In the genomic region with DNA sequence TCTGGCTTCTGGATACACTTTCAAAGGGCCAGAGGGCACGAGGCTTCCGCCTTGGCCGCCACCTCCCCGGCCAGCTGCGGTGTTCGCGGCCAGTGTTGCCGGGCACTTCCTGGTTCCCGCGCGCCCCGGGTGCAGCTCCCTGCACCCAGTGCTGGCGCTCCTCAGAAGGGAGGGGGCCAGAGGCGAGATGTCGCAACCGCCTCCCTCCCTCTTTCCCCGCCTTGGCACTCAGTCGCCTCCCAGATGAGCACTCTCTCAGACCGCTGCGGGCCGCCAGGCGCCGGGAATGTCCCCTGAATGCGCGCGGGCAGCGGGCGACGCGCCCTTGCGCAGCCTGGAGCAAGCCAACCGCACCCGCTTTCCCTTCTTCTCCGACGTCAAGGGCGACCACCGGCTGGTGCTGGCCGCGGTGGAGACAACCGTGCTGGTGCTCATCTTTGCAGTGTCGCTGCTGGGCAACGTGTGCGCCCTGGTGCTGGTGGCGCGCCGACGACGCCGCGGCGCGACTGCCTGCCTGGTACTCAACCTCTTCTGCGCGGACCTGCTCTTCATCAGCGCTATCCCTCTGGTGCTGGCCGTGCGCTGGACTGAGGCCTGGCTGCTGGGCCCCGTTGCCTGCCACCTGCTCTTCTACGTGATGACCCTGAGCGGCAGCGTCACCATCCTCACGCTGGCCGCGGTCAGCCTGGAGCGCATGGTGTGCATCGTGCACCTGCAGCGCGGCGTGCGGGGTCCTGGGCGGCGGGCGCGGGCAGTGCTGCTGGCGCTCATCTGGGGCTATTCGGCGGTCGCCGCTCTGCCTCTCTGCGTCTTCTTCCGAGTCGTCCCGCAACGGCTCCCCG, we compare ENCODE assay signal across 1 cellular context.
A peak's percentile ranks its signal among the peaks of the same experiment; 100 is the strongest.
TF ChIP-seq lines count a peak whose summit lies in the region.

TSS of gene FFAR4 (plus strand) at position 231 of the 842 bp plus-strand sequence. CDS start at position 287, 56 bp downstream.

TF ChIP-seq in HEK293, 187 proteins besides CTCF, POLR2A, EP300 and RAD21 (continued from another document and continues in another):
- TF ChIP-seq, protein P1, sequence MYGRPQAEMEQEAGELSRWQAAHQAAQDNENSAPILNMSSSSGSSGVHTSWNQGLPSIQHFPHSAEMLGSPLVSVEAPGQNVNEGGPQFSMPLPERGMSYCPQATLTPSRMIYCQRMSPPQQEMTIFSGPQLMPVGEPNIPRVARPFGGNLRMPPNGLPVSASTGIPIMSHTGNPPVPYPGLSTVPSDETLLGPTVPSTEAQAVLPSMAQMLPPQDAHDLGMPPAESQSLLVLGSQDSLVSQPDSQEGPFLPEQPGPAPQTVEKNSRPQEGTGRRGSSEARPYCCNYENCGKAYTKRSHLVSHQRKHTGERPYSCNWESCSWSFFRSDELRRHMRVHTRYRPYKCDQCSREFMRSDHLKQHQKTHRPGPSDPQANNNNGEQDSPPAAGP (tag by site-specific recombination; IDR thresholded peaks at IDR 0.05), result peak; percentile 90
- no peak for TF ChIP-seq ZNF37A (tag by site-specific recombination; IDR thresholded peaks at IDR 0.05)
- TF ChIP-seq ZEB2 (tag by site-specific recombination; IDR thresholded peaks at IDR 0.05), result peak; percentile 40; the same call in 1 of the 2 replicates
- TF ChIP-seq, protein P2, sequence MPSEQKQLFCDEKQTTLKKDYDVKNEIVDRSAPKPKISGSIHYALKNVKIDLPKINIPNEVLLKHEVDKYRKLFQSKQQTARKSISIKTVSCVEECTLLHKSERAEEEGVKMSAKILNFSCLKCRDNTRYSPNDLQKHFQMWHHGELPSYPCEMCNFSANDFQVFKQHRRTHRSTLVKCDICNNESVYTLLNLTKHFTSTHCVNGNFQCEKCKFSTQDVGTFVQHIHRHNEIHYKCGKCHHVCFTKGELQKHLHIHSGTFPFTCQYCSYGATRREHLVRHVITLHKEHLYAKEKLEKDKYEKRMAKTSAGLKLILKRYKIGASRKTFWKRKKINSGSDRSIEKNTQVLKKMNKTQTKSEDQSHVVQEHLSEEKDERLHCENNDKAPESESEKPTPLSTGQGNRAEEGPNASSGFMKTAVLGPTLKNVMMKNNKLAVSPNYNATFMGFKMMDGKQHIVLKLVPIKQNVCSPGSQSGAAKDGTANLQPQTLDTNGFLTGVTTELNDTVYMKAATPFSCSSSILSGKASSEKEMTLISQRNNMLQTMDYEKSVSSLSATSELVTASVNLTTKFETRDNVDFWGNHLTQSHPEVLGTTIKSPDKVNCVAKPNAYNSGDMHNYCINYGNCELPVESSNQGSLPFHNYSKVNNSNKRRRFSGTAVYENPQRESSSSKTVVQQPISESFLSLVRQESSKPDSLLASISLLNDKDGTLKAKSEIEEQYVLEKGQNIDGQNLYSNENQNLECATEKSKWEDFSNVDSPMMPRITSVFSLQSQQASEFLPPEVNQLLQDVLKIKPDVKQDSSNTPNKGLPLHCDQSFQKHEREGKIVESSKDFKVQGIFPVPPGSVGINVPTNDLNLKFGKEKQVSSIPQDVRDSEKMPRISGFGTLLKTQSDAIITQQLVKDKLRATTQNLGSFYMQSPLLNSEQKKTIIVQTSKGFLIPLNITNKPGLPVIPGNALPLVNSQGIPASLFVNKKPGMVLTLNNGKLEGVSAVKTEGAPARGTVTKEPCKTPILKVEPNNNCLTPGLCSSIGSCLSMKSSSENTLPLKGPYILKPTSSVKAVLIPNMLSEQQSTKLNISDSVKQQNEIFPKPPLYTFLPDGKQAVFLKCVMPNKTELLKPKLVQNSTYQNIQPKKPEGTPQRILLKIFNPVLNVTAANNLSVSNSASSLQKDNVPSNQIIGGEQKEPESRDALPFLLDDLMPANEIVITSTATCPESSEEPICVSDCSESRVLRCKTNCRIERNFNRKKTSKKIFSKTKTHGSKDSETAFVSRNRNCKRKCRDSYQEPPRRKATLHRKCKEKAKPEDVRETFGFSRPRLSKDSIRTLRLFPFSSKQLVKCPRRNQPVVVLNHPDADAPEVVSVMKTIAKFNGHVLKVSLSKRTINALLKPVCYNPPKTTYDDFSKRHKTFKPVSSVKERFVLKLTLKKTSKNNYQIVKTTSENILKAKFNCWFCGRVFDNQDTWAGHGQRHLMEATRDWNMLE (tag by site-specific recombination; conservative IDR thresholded peaks at IDR 0.05; ENCODE audit: low read depth), result no peak
- no peak for TF ChIP-seq ZNF843 (tag by site-specific recombination; IDR thresholded peaks at IDR 0.05)
- no peak for TF ChIP-seq IKZF3 (tag by site-specific recombination; IDR thresholded peaks at IDR 0.05)
- no peak for TF ChIP-seq ZNF776 (tag by site-specific recombination; IDR thresholded peaks at IDR 0.05; ENCODE audit: borderline replicate concordance)
- TF ChIP-seq ZNF169 (tag by site-specific recombination; IDR thresholded peaks at IDR 0.05), result no peak
- peak; percentile 64 for TF ChIP-seq ZNF335 (tag by site-specific recombination; conservative IDR thresholded peaks at IDR 0.05)
- no peak for TF ChIP-seq ZNF571 (tag by site-specific recombination; IDR thresholded peaks at IDR 0.05)
- TF ChIP-seq, protein P3, sequence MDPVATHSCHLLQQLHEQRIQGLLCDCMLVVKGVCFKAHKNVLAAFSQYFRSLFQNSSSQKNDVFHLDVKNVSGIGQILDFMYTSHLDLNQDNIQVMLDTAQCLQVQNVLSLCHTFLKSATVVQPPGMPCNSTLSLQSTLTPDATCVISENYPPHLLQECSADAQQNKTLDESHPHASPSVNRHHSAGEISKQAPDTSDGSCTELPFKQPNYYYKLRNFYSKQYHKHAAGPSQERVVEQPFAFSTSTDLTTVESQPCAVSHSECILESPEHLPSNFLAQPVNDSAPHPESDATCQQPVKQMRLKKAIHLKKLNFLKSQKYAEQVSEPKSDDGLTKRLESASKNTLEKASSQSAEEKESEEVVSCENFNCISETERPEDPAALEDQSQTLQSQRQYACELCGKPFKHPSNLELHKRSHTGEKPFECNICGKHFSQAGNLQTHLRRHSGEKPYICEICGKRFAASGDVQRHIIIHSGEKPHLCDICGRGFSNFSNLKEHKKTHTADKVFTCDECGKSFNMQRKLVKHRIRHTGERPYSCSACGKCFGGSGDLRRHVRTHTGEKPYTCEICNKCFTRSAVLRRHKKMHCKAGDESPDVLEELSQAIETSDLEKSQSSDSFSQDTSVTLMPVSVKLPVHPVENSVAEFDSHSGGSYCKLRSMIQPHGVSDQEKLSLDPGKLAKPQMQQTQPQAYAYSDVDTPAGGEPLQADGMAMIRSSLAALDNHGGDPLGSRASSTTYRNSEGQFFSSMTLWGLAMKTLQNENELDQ (tag by site-specific recombination; IDR thresholded peaks at IDR 0.05; ENCODE audit: low read depth), result no peak
- no peak for TF ChIP-seq OSR2 (tag by site-specific recombination; IDR thresholded peaks at IDR 0.05)
- TF ChIP-seq ZNF624 (tag by site-specific recombination; IDR thresholded peaks at IDR 0.05), result no peak
- no peak for TF ChIP-seq ZNF302 (tag by site-specific recombination; IDR thresholded peaks at IDR 0.05; ENCODE audit: low read depth)
- TF ChIP-seq ZNF341 (tag by site-specific recombination; IDR thresholded peaks at IDR 0.05; ENCODE audit: low read depth), result peak; percentile 55
- TF ChIP-seq PRDM10 (tag by site-specific recombination; IDR thresholded peaks at IDR 0.05), result 0 out of 2 replicates have a peak, but pooled peaks have one; percentile 13
- no peak for TF ChIP-seq ZNF560 (tag by site-specific recombination; IDR thresholded peaks at IDR 0.05; ENCODE audit: borderline replicate concordance)
- TF ChIP-seq ZNF521 (tag by site-specific recombination; IDR thresholded peaks at IDR 0.05), result no peak
- no peak for TF ChIP-seq ZNF239 (tag by site-specific recombination; IDR thresholded peaks at IDR 0.05)
- no peak for TF ChIP-seq ZNF768 (tag by site-specific recombination; IDR thresholded peaks at IDR 0.05)
- TF ChIP-seq GFI1B (tag by site-specific recombination; IDR thresholded peaks at IDR 0.05), result no peak
- no peak for TF ChIP-seq TRIM28 (IDR thresholded peaks at IDR 0.05; ENCODE audit: borderline replicate concordance, low read length)
- TF ChIP-seq ZNF791 (tag by site-specific recombination; IDR thresholded peaks at IDR 0.05), result no peak
- no peak for TF ChIP-seq ZNF404 (tag by site-specific recombination; IDR thresholded peaks at IDR 0.05)
- TF ChIP-seq ZSCAN16 (tag by site-specific recombination; IDR thresholded peaks at IDR 0.05), result no peak
- TF ChIP-seq, protein P4, sequence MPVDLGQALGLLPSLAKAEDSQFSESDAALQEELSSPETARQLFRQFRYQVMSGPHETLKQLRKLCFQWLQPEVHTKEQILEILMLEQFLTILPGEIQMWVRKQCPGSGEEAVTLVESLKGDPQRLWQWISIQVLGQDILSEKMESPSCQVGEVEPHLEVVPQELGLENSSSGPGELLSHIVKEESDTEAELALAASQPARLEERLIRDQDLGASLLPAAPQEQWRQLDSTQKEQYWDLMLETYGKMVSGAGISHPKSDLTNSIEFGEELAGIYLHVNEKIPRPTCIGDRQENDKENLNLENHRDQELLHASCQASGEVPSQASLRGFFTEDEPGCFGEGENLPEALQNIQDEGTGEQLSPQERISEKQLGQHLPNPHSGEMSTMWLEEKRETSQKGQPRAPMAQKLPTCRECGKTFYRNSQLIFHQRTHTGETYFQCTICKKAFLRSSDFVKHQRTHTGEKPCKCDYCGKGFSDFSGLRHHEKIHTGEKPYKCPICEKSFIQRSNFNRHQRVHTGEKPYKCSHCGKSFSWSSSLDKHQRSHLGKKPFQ (tag by site-specific recombination; IDR thresholded peaks at IDR 0.05), result no peak
- no peak for TF ChIP-seq ZNF558 (tag by site-specific recombination; IDR thresholded peaks at IDR 0.05)
- peak; percentile 35; the same call in 1 of the 2 replicates for TF ChIP-seq ZIC2 (tag by site-specific recombination; IDR thresholded peaks at IDR 0.05)
- no peak for TF ChIP-seq EGR2 (tag by site-specific recombination; IDR thresholded peaks at IDR 0.05; ENCODE audit: low read depth)
- no peak for TF ChIP-seq ZNF202 (tag by site-specific recombination; IDR thresholded peaks at IDR 0.05; ENCODE audit: borderline replicate concordance)
- TF ChIP-seq ZNF2 (tag by site-specific recombination; IDR thresholded peaks at IDR 0.05), result peak; percentile 80; the same call in 1 of the 2 replicates
- no peak for TF ChIP-seq ZNF148 (tag by site-specific recombination; IDR thresholded peaks at IDR 0.05; ENCODE audit: borderline replicate concordance)
- no peak for TF ChIP-seq ZNF544 (tag by site-specific recombination; IDR thresholded peaks at IDR 0.05)
- TF ChIP-seq ZNF473 (tag by site-specific recombination; IDR thresholded peaks at IDR 0.05), result no peak
- no peak for TF ChIP-seq ZNF394 (tag by site-specific recombination; IDR thresholded peaks at IDR 0.05; ENCODE audit: borderline replicate concordance)
- peak; percentile 22; the same call in 1 of the 2 replicates for TF ChIP-seq ZBTB20 (tag by site-specific recombination; IDR thresholded peaks at IDR 0.05)
- no peak for TF ChIP-seq ZNF585B (tag by site-specific recombination; IDR thresholded peaks at IDR 0.05)
- TF ChIP-seq TCF7L2 (IDR thresholded peaks at IDR 0.05; ENCODE audit: borderline replicate concordance, low read depth, low read length), result no peak
- TF ChIP-seq ZSCAN30 (tag by site-specific recombination; IDR thresholded peaks at IDR 0.05), result no peak
- no peak for TF ChIP-seq ZNF140 (tag by site-specific recombination; IDR thresholded peaks at IDR 0.05)
- TF ChIP-seq ZNF398 (tag by site-specific recombination; IDR thresholded peaks at IDR 0.05), result peak; percentile 29; the same call in 1 of the 2 replicates
- no peak for TF ChIP-seq SCRT2 (tag by site-specific recombination; IDR thresholded peaks at IDR 0.05)
